Comparison of ENCODE assay signal across 20 cellular contexts in the genomic region with DNA sequence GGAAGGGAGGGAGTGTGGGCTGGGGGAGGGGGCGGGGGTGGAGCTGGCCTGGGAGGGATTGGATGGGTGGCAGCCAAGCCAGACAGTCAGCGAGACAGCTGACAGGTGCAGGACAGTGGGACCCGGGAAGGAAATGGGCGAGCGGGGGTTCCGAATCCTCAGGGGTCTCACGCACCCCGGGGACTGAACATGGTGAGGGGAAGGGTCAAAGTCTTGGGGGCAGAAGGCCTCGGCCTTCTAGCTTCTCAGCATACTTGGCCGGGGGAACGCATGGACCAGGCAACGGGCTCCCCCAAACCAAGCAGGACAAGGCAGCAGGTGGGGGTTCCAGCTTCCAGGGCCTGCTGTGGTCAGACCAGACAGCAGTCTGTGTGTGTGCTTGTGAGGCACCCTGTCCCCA.
"Had no signal": no experiment of that assay in that cellular context is flagged by ENCODE, and none has a peak within 500 bp of the region (broad histone marks: within the 10 kb centered on the region; RNA-seq: fewer than 3 reads in every experiment).

No MANE protein-coding gene starts in this region.

- H3K4me3 ChIP-seq: adrenal gland, esophagus muscularis mucosa, hepatocyte, pancreas, tibial nerve, vagina had no signal

- H3K9me3 ChIP-seq: adrenal gland, esophagus muscularis mucosa, pancreas, tibial nerve, vagina had no signal

- DNase-seq: activated CD4-positive, alpha-beta T cell treated with anti-CD3 and anti-CD28 coated beads for 48 hours; activated CD8-positive, alpha-beta T cell treated with anti-CD3 and anti-CD28 coated beads for 36 hours; activated effector memory CD4-positive, alpha-beta T cell treated with Interleukin-2 at 50 U/mL for 16 hours; activated naive CD4-positive, alpha-beta T cell treated with anti-CD3 and anti-CD28 coated beads, Interleukin-2, amount 50 U/mL, for 16 hours; activated T-cell treated with anti-CD3 and anti-CD28 coated beads, Interleukin-2, amount 50 U/mL, for 4 hours; adrenal gland; caudate nucleus; cortex of kidney; effector CD4-positive, alpha-beta T cell; islet precursor cell; mesendoderm; stimulated activated CD4-positive, alpha-beta T cell treated with anti-CD3 and anti-CD28 coated beads, Interleukin-2, amount 100 ng/mL, for 48 hours; stimulated activated naive B cell treated with anti-CD40 and anti-IgM and Interleukin-4, amounts not matched to agents 10 μg/mL and 1 μg/mL and 100 μg/mL, for 72 hours; T-cell; T1000 had no signal

- H3K27me3 ChIP-seq: adrenal gland, esophagus muscularis mucosa, hepatocyte, pancreas, vagina had no signal

- ATAC-seq: activated CD8-positive, alpha-beta T cell treated with anti-CD3 and anti-CD28 coated beads for 36 hours; activated T-cell treated with anti-CD3 and anti-CD28 coated beads, Interleukin-2, amount 50 U/mL, for 4 hours; stimulated activated naive B cell treated with anti-CD40 and anti-IgM and Interleukin-4, amounts not matched to agents 10 μg/mL and 1 μg/mL and 100 μg/mL, for 72 hours; T-cell had no signal

- H3K36me3 ChIP-seq: adrenal gland, esophagus muscularis mucosa, pancreas, tibial nerve, vagina had no signal

- H3K27ac ChIP-seq: adrenal gland, esophagus muscularis mucosa, hepatocyte, pancreas, tibial nerve had no signal

- H3K4me1 ChIP-seq: adrenal gland, tibial nerve had no signal
